Comparison of ENCODE assay signal across 37 cellular contexts in genomic region chrX:23592741-23593140, GRCh38.
DNase-seq lines count a peak whose midpoint lies in the region; ATAC-seq, FAIRE-seq and TF ChIP-seq lines count a peak whose summit lies in the region.
"Had no signal": no experiment of that assay in that cellular context is flagged by ENCODE, and none has a peak within 500 bp of the region (broad histone marks: within the 10 kb centered on the region; RNA-seq: fewer than 3 reads in every experiment).

No MANE protein-coding gene starts in this region.

- FAIRE-seq in kidney (lab: Jason Lieb, UNC): no peak
- FAIRE-seq: A204.1, D721Med had no signal

- no peak overlapping the region for H3K4ac ChIP-seq in neuronal stem cell (ENCODE audit: low read length)

- H3K9me3 ChIP-seq in kidney (ENCODE audit: control insufficient read depth in 1 of 2, low read length in 2 of 2) (no peaks in the 10 kb centered on the region), neuronal stem cell (replicated peaks in 1 of 2; ENCODE audit: control insufficient read depth in 2 of 2, insufficient read depth in 1 of 2, low read depth in 1 of 2, low read length in 2 of 2) (no peaks in the 10 kb centered on the region), upper lobe of right lung (no peaks in the 10 kb centered on the region)
- H3K9me3 ChIP-seq: A549, BE2C, BLaER1, Caco-2 had no signal

- H3K4me2 ChIP-seq in neuronal stem cell (ENCODE audit: insufficient read depth, low read length, poor library complexity, severe bottlenecking): no peak overlapping the region
- H3K4me2 ChIP-seq: A549; BLaER1; BLaER1 treated with 17β-estradiol and CSF1 and Interleukin-3, amounts not matched to agents 10 nM and 100 nM had no signal

- no peak for TF ChIP-seq CTCF in kidney (IDR thresholded peaks at IDR 0.05; ENCODE audit: borderline replicate concordance, extremely low read depth, insufficient read depth)
- TF ChIP-seq CTCF in upper lobe of right lung (IDR thresholded peaks at IDR 0.05): no peak

- no peak overlapping the region for H2AK5ac ChIP-seq in neuronal stem cell (ENCODE audit: low read depth, low read length)

- H3K79me1 ChIP-seq in neuronal stem cell (ENCODE audit: low read depth, low read length): no peaks in the 10 kb centered on the region

- no peak overlapping the region for H3K27ac ChIP-seq in kidney (ENCODE audit: low read depth in 2 of 2, low read length in 2 of 2)
- no peak overlapping the region for H3K27ac ChIP-seq in neuronal stem cell (replicated peaks; ENCODE audit: low read length)
- no peak overlapping the region for H3K27ac ChIP-seq in upper lobe of right lung
- H3K27ac ChIP-seq: 22Rv1; A549; BLaER1; BLaER1 treated with 17β-estradiol and CSF1 and Interleukin-3, amounts not matched to agents 10 nM and 100 nM; C4-2B had no signal

- no peak overlapping the region for H3K27ac Mint-ChIP-seq in activated naive CD4-positive, alpha-beta T cell treated with anti-CD3 and anti-CD28 coated beads, Interleukin-2, amount 50 U/mL, for 72 hours
- H3K27ac Mint-ChIP-seq: B cell; CD14-positive monocyte; CD4-positive, alpha-beta T cell; CD4-positive, CD25-positive, alpha-beta regulatory T cell; CD8-positive, alpha-beta memory T cell; CD8-positive, alpha-beta T cell had no signal

- H3K4me1 ChIP-seq in kidney (ENCODE audit: control insufficient read depth in 1 of 2, insufficient read depth in 1 of 2, low read depth in 1 of 2, low read length in 2 of 2) (no peaks in the 10 kb centered on the region), neuronal stem cell (ENCODE audit: control insufficient read depth in 2 of 2, insufficient read depth in 1 of 2, low read depth in 1 of 2, low read length in 2 of 2) (no peaks in the 10 kb centered on the region), upper lobe of right lung (no peaks in the 10 kb centered on the region)
- H3K4me1 ChIP-seq: A549; BE2C; BLaER1; BLaER1 treated with 17β-estradiol and CSF1 and Interleukin-3, amounts not matched to agents 10 nM and 100 nM; Caco-2 had no signal

- H2BK12ac ChIP-seq in neuronal stem cell (ENCODE audit: low read length): no peak overlapping the region

- H3K18ac ChIP-seq in neuronal stem cell (ENCODE audit: low read length): no peak overlapping the region

- H3K36me3 ChIP-seq in kidney (ENCODE audit: control insufficient read depth in 1 of 2, insufficient read depth in 2 of 2, low read length in 2 of 2) (no peaks in the 10 kb centered on the region), neuronal stem cell (replicated peaks in 1 of 2; ENCODE audit: control insufficient read depth in 2 of 2, insufficient read depth in 2 of 2, low read length in 2 of 2) (no peaks in the 10 kb centered on the region), upper lobe of right lung (no peaks in the 10 kb centered on the region)
- H3K36me3 ChIP-seq: BE2C; BLaER1; BLaER1 treated with 17β-estradiol and CSF1 and Interleukin-3, amounts not matched to agents 10 nM and 100 nM had no signal

- DNase-seq in islet precursor cell (peak; percentile 42), kidney (peak; percentile 60), neuronal stem cell (ENCODE audit: low spot score) (no peak), upper lobe of right lung (peak; percentile 41), activated T-cell treated with anti-CD3 and anti-CD28 coated beads for 4 hours (no peak)
- DNase-seq in activated naive CD4-positive, alpha-beta T cell treated with anti-CD3 and anti-CD28 coated beads, Interleukin-2, amount 50 U/mL, for 72 hours (ENCODE audit: low spot score in 2 of 2): no peak
- DNase-seq: 8988T; ACHN; AML-193; BE2C; C1 segment of cervical spinal cord; Caco-2; Calu3; CD4-positive, alpha-beta memory T cell; CD4-positive, alpha-beta T cell; CD4-positive, CD25-positive, alpha-beta regulatory T cell; CD8-positive, alpha-beta memory T cell; CD8-positive, alpha-beta T cell; COR-L47; DMS 273 treated with DMSO at 0.1 percent for 48 hours; DMS153; DMS53; DMS79; DMS79 treated with DMSO at 0.1 percent for 48 hours; DND-41; EL had no signal

- H2BK15ac ChIP-seq in neuronal stem cell (ENCODE audit: low read length): no peak overlapping the region

- no peak overlapping the region for H4K8ac ChIP-seq in neuronal stem cell (ENCODE audit: low read depth, low read length)

- no peak overlapping the region for H4K91ac ChIP-seq in neuronal stem cell (ENCODE audit: low read depth, low read length, poor library complexity)

- no peak overlapping the region for H2BK120ac ChIP-seq in neuronal stem cell (ENCODE audit: low read depth, low read length)

- H3K27me3 ChIP-seq in neuronal stem cell (ENCODE audit: control insufficient read depth in 3 of 3, insufficient read depth in 3 of 3, low read depth in 1 of 3, low read length in 3 of 3) (peaks cover 0 to 2% (median 0%) of the 10 kb centered on the region in 3 experiments), upper lobe of right lung (no peaks in the 10 kb centered on the region)
- H3K27me3 ChIP-seq: BE2C; BLaER1 treated with 17β-estradiol and CSF1 and Interleukin-3, amounts not matched to agents 10 nM and 100 nM had no signal

- H3K9ac ChIP-seq in kidney (ENCODE audit: low read length in 2 of 2) (no peak overlapping the region), neuronal stem cell (ENCODE audit: low read depth, low read length, poor library complexity) (no peak overlapping the region)
- H3K9ac ChIP-seq: BLaER1; BLaER1 treated with 17β-estradiol and CSF1 and Interleukin-3, amounts not matched to agents 10 nM and 100 nM had no signal

- no peak overlapping the region for H3K23ac ChIP-seq in neuronal stem cell (ENCODE audit: low read depth, low read length, poor library complexity)

- intact Hi-C loops in kidney (cut with DNase I) (no loop called here), upper lobe of right lung (cut with DNase I) (no loop called here)

- ATAC-seq in upper lobe of right lung (no peak), HG02798 (IDR thresholded peaks at IDR 0.05; ENCODE audit: poor library complexity, unreplicated experiment) (no peak), GM21526 (IDR thresholded peaks at IDR 0.05; ENCODE audit: low FRiP score, unreplicated experiment) (no peak)
- ATAC-seq in activated naive CD4-positive, alpha-beta T cell treated with anti-CD3 and anti-CD28 coated beads, Interleukin-2, amount 50 U/mL, for 72 hours: no peak
- ATAC-seq: A549; CD8-positive, alpha-beta T cell had no signal

- no peak overlapping the region for H2AFZ ChIP-seq in neuronal stem cell (ENCODE audit: low read length)

- H2BK5ac ChIP-seq in neuronal stem cell (ENCODE audit: low read length): no peak overlapping the region

- no peaks in the 10 kb centered on the region for H3K9me3 Mint-ChIP-seq in activated naive CD4-positive, alpha-beta T cell treated with anti-CD3 and anti-CD28 coated beads, Interleukin-2, amount 50 U/mL, for 72 hours
- H3K9me3 Mint-ChIP-seq: CD8-positive, alpha-beta T cell had no signal

- H3K14ac ChIP-seq in neuronal stem cell (ENCODE audit: low read length): peak overlapping the region; percentile 8

- H3K4me3 ChIP-seq in kidney (ENCODE audit: low read length in 2 of 2) (no peak overlapping the region), neuronal stem cell (ENCODE audit: low read length in 2 of 2) (no peak overlapping the region), upper lobe of right lung (no peak overlapping the region)
- H3K4me3 ChIP-seq: A549; BLaER1; BLaER1 treated with 17β-estradiol and CSF1 and Interleukin-3, amounts not matched to agents 10 nM and 100 nM had no signal

- no CpG with 5 or more reads among the region's 5 CpGs for WGBS in neuronal stem cell (ENCODE audit: extremely low coverage in 2 of 2, insufficient read length in 2 of 2, insufficient replicate concordance in 1 of 2), 2 donors

- H3K36me3 Mint-ChIP-seq in activated naive CD4-positive, alpha-beta T cell treated with anti-CD3 and anti-CD28 coated beads, Interleukin-2, amount 50 U/mL, for 72 hours: no peaks in the 10 kb centered on the region
- H3K36me3 Mint-ChIP-seq: CD14-positive monocyte; CD4-positive, alpha-beta memory T cell; CD4-positive, CD25-positive, alpha-beta regulatory T cell; CD8-positive, alpha-beta memory T cell; CD8-positive, alpha-beta T cell had no signal

Comparison
In these comparisons a context has a peak if more than half of its experiments do, and no peak if none do; other contexts are left out.
1. DNase-seq: peak in islet precursor cell (single experiment), kidney (single experiment) and upper lobe of right lung (single experiment); none in neuronal stem cell (single experiment), activated T-cell treated with anti-CD3 and anti-CD28 coated beads for 4 hours (single experiment) and activated naive CD4-positive, alpha-beta T cell treated with anti-CD3 and anti-CD28 coated beads, Interleukin-2, amount 50 U/mL, for 72 hours (0 of 2).